ENCODE assay signal across 23 cellular contexts in genomic region chr16:49800876-49801275, GRCh38. TPM values are rescaled to one million over a fixed set of nuclear protein-coding genes. Genes with fewer than 3 reads are reported as not detected.
A peak's percentile ranks its signal among the peaks of the same experiment; 100 is the strongest.
DNase-seq lines count a peak whose midpoint lies in the region; ATAC-seq, FAIRE-seq and TF ChIP-seq lines count a peak whose summit lies in the region.
"Had no signal": no experiment of that assay in that cellular context is flagged by ENCODE, and none has a peak within 500 bp of the region (broad histone marks: within the 10 kb centered on the region; RNA-seq: fewer than 3 reads in every experiment).

No MANE protein-coding gene starts in this region.

- TF ChIP-seq EP300 in suprapubic skin (IDR thresholded peaks at IDR 0.05): no peak

- intact Hi-C loops in naive thymus-derived CD4-positive, alpha-beta T cell (cut with micrococcal nuclease): no loop called here
- intact Hi-C loops in Right ventricle myocardium superior (cut with DNase I): no loop called here

- DNase-seq in GM12891 (ENCODE audit: insufficient read length, low spot score): no peak
- DNase-seq in NOMO-1 treated with dmso at 0.1 percent for 144 hours (lab: John Stamatoyannopoulos, UW; ENCODE audit: unreplicated experiment): peak; percentile 10
- no peak for DNase-seq in naive thymus-derived CD4-positive, alpha-beta T cell
- no peak for DNase-seq in suprapubic skin (ENCODE audit: low spot score in 2 of 2)
- no peak for DNase-seq in Right ventricle myocardium superior
- DNase-seq in Peyer's patch: no peak
- no peak for DNase-seq in glutamatergic neuron
- DNase-seq: activated CD4-positive, alpha-beta T cell treated with anti-CD3 and anti-CD28 coated beads, Interleukin-2, amount 50 U/mL, for 48 hours; activated naive CD4-positive, alpha-beta T cell treated with anti-CD3 and anti-CD28 coated beads for 36 hours; heart right ventricle; immature natural killer cell; NCI-H1417; NCI-H2171; NCI-H82; ovary; sigmoid colon; T-cell; upper lobe of right lung had no signal

- H3K9me3 ChIP-seq in naive thymus-derived CD4-positive, alpha-beta T cell (ENCODE audit: control insufficient read depth in 2 of 3, low read length in 3 of 3): no peaks in the 10 kb centered on the region
- H3K9me3 ChIP-seq in suprapubic skin: no peaks in the 10 kb centered on the region
- no peaks in the 10 kb centered on the region for H3K9me3 ChIP-seq in Peyer's patch
- H3K9me3 ChIP-seq: heart right ventricle, ovary, sigmoid colon, upper lobe of right lung had no signal

- TF ChIP-seq POLR2A in GM12891 (IDR thresholded peaks at IDR 0.05; ENCODE audit: low read depth, low read length) (no peak), suprapubic skin (IDR thresholded peaks at IDR 0.05) (no peak), Peyer's patch (IDR thresholded peaks at IDR 0.05) (no peak)

- no peaks in the 10 kb centered on the region for H3K9me3 Mint-ChIP-seq in naive thymus-derived CD4-positive, alpha-beta T cell
- peaks cover 6% of the 10 kb centered on the region for H3K9me3 Mint-ChIP-seq in glutamatergic neuron (ENCODE audit: unreplicated experiment)
- H3K9me3 Mint-ChIP-seq: activated naive CD4-positive, alpha-beta T cell treated with anti-CD3 and anti-CD28 coated beads for 36 hours; immature natural killer cell; stimulated activated naive CD8-positive, alpha-beta T cell treated with anti-CD3 and anti-CD28 coated beads, Interleukin-15, Interleukin-2, amounts not matched to agents 100 ng/mL and 50 ng/mL, for 24 hours; T-cell had no signal

- no peaks in the 10 kb centered on the region for H3K4me1 ChIP-seq in naive thymus-derived CD4-positive, alpha-beta T cell (ENCODE audit: control insufficient read depth in 2 of 2, insufficient read depth in 2 of 2, low read length in 2 of 2)
- H3K4me1 ChIP-seq in suprapubic skin: peaks cover 8% of the 10 kb centered on the region
- no peaks in the 10 kb centered on the region for H3K4me1 ChIP-seq in Peyer's patch
- H3K4me1 ChIP-seq: sigmoid colon, upper lobe of right lung had no signal

- H3K36me3 Mint-ChIP-seq in naive thymus-derived CD4-positive, alpha-beta T cell: no peaks in the 10 kb centered on the region
- no peaks in the 10 kb centered on the region for H3K36me3 Mint-ChIP-seq in glutamatergic neuron (ENCODE audit: unreplicated experiment)
- H3K36me3 Mint-ChIP-seq: immature natural killer cell, T-cell had no signal

- peak overlapping the region in 1 of 9 donors; percentile 6 for H3K27ac Mint-ChIP-seq in naive thymus-derived CD4-positive, alpha-beta T cell
- no peak overlapping the region for H3K27ac Mint-ChIP-seq in glutamatergic neuron (ENCODE audit: unreplicated experiment)
- H3K27ac Mint-ChIP-seq: activated naive CD4-positive, alpha-beta T cell treated with anti-CD3 and anti-CD28 coated beads for 36 hours; immature natural killer cell; stimulated activated naive CD8-positive, alpha-beta T cell treated with anti-CD3 and anti-CD28 coated beads, Interleukin-15, Interleukin-2, amounts not matched to agents 100 ng/mL and 50 ng/mL, for 24 hours; T-cell had no signal

- TF ChIP-seq CTCF in suprapubic skin (IDR thresholded peaks at IDR 0.05) (no peak), Peyer's patch (IDR thresholded peaks at IDR 0.05) (no peak), glutamatergic neuron (IDR thresholded peaks at IDR 0.05; ENCODE audit: partially characterized antibody, unreplicated experiment) (no peak)

- no peak overlapping the region for H3K27ac ChIP-seq in naive thymus-derived CD4-positive, alpha-beta T cell (ENCODE audit: low read depth, low read length)
- H3K27ac ChIP-seq in suprapubic skin (no peak overlapping the region), Peyer's patch (no peak overlapping the region)
- H3K27ac ChIP-seq: heart right ventricle, KMS-11, ovary, RWPE1, sigmoid colon, upper lobe of right lung had no signal

- no peaks in the 10 kb centered on the region for H3K27me3 ChIP-seq in naive thymus-derived CD4-positive, alpha-beta T cell (ENCODE audit: control insufficient read depth in 2 of 2, insufficient read depth in 2 of 2, low read length in 2 of 2)
- no peaks in the 10 kb centered on the region for H3K27me3 ChIP-seq in suprapubic skin
- no peaks in the 10 kb centered on the region for H3K27me3 ChIP-seq in Peyer's patch
- H3K27me3 ChIP-seq: ovary, sigmoid colon, upper lobe of right lung had no signal

- no peak overlapping the region for H3K4me3 Mint-ChIP-seq in naive thymus-derived CD4-positive, alpha-beta T cell
- H3K4me3 Mint-ChIP-seq in glutamatergic neuron (ENCODE audit: unreplicated experiment): no peak overlapping the region
- H3K4me3 Mint-ChIP-seq: activated naive CD4-positive, alpha-beta T cell treated with anti-CD3 and anti-CD28 coated beads for 36 hours; immature natural killer cell; stimulated activated naive CD8-positive, alpha-beta T cell treated with anti-CD3 and anti-CD28 coated beads, Interleukin-15, Interleukin-2, amounts not matched to agents 100 ng/mL and 50 ng/mL, for 24 hours; T-cell had no signal

- peak; percentile 62 for ATAC-seq in HG02588 (IDR thresholded peaks at IDR 0.05; ENCODE audit: unreplicated experiment)
- ATAC-seq in naive thymus-derived CD4-positive, alpha-beta T cell: peak; percentile 20
- ATAC-seq in Right ventricle myocardium superior (ENCODE audit: poor library complexity): no peak
- ATAC-seq: T-cell, upper lobe of right lung had no signal

- WGBS in suprapubic skin: 30% methylated on average over 11 of the region's 11 CpGs

- no peaks in the 10 kb centered on the region for H3K36me3 ChIP-seq in naive thymus-derived CD4-positive, alpha-beta T cell (ENCODE audit: control insufficient read depth in 2 of 3, insufficient read depth in 3 of 3, low read length in 3 of 3)
- H3K36me3 ChIP-seq in suprapubic skin (no peaks in the 10 kb centered on the region), Peyer's patch (no peaks in the 10 kb centered on the region)
- H3K36me3 ChIP-seq: heart right ventricle, ovary, sigmoid colon, upper lobe of right lung had no signal

- H3K27me3 Mint-ChIP-seq in naive thymus-derived CD4-positive, alpha-beta T cell: peaks cover 0 to 6% (median 0%) of the 10 kb centered on the region in 5 donors
- H3K27me3 Mint-ChIP-seq in glutamatergic neuron (ENCODE audit: unreplicated experiment): peaks cover 8% of the 10 kb centered on the region
- H3K27me3 Mint-ChIP-seq: stimulated activated naive CD8-positive, alpha-beta T cell treated with anti-CD3 and anti-CD28 coated beads, Interleukin-15, Interleukin-2, amounts not matched to agents 100 ng/mL and 50 ng/mL, for 24 hours had no signal

- peak; percentile 48 for FAIRE-seq in GM12891 (lab: Jason Lieb, UNC)
- FAIRE-seq: H54 had no signal

- H3K4me1 Mint-ChIP-seq in naive thymus-derived CD4-positive, alpha-beta T cell: no peaks in the 10 kb centered on the region
- H3K4me1 Mint-ChIP-seq in glutamatergic neuron (ENCODE audit: low read depth, unreplicated experiment): peaks cover 24% of the 10 kb centered on the region
- H3K4me1 Mint-ChIP-seq: immature natural killer cell, T-cell had no signal

- H3K4me3 ChIP-seq in naive thymus-derived CD4-positive, alpha-beta T cell (ENCODE audit: low read length): no peak overlapping the region
- H3K4me3 ChIP-seq in suprapubic skin (no peak overlapping the region), Peyer's patch (no peak overlapping the region)
- H3K4me3 ChIP-seq: heart right ventricle, ovary, sigmoid colon, upper lobe of right lung had no signal

- POLR2A ChIA-PET in naive thymus-derived CD4-positive, alpha-beta T cell (lab: Charles Lee): no interaction called here

- CTCF ChIA-PET in naive thymus-derived CD4-positive, alpha-beta T cell (lab: Charles Lee): no interaction called here

TF ChIP-seq in GM12891, 5 proteins besides CTCF, POLR2A, EP300 and RAD21:
- TF ChIP-seq POU2F2 (IDR thresholded peaks at IDR 0.05; ENCODE audit: low read depth, low read length): no peak
- TF ChIP-seq SPI1 (IDR thresholded peaks at IDR 0.05; ENCODE audit: low read depth, low read length): peak; percentile 80
TF ChIP-seq in GM12891: peak in this region for 1.

RNA-seq across cellular contexts. Expression of gene ZNF423, which starts 55.0 kb away (rescaled TPM):
- polyA plus RNA-seq in GM12891 (2012; ENCODE audit: low read depth, missing spikeins): 0.03 TPM
- not detected for total RNA-seq in naive thymus-derived CD4-positive, alpha-beta T cell
- polyA plus RNA-seq in naive thymus-derived CD4-positive, alpha-beta T cell: not detected
- total RNA-seq in suprapubic skin: 1 to 10 TPM; 1.3 to 5.3 (median 1.9) TPM
- 8.4 TPM for total RNA-seq in Right ventricle myocardium superior
- 10 to 100 TPM in 1 of 4 donors, 1 to 10 TPM in 3; 1.4 to 20.6 (median 4.7) TPM for total RNA-seq in Peyer's patch
- total RNA-seq in glutamatergic neuron (ENCODE audit: unreplicated experiment): 149 TPM
- polyA plus RNA-seq: immature natural killer cell had no signal
